17 cellular contexts compared by ENCODE assay signal in genomic region chr12:49974677-49975369, GRCh38. TPM values are rescaled to one million over a fixed set of nuclear protein-coding genes. Genes with fewer than 3 reads are reported as not detected.
DNase-seq lines count a peak whose midpoint lies in the region; ATAC-seq, FAIRE-seq and TF ChIP-seq lines count a peak whose summit lies in the region.
"Had no signal": no experiment of that assay in that cellular context is flagged by ENCODE, and none has a peak within 500 bp of the region (broad histone marks: within the 10 kb centered on the region; RNA-seq: fewer than 3 reads in every experiment).

No MANE protein-coding gene starts in this region.

- POLR2A ChIA-PET in WTC11 (lab: Charles Lee), result no interaction called here

- TF ChIP-seq CTCF in WTC11 (IDR thresholded peaks at IDR 0.05) (no peak), esophagus squamous epithelium (IDR thresholded peaks at IDR 0.05) (no peak), thoracic aorta (IDR thresholded peaks at IDR 0.05) (no peak)

- no peaks in the 10 kb centered on the region for H3K9me3 ChIP-seq in esophagus squamous epithelium
- H3K9me3 ChIP-seq in thoracic aorta, result no peaks in the 10 kb centered on the region
- H3K9me3 ChIP-seq: prostate gland, upper lobe of left lung had no signal

- no peak for FAIRE-seq in RCC 7860 (lab: Jason Lieb, UNC)

- no peaks in the 10 kb centered on the region for H3K36me3 Mint-ChIP-seq in WTC11
- H3K36me3 Mint-ChIP-seq: CD4-positive, alpha-beta memory T cell had no signal

- CTCF ChIA-PET in WTC11 (lab: Charles Lee), result interaction anchor here (0.5 to 8.2 kb wide), 15 partner anchors 8 to 108 kb away, joined by 3 to 120 read pairs (median 3); no protein-coding TSS in a partner anchor

- peaks cover 18% of the 10 kb centered on the region for H3K4me1 Mint-ChIP-seq in WTC11
- H3K4me1 Mint-ChIP-seq: activated CD4-positive, alpha-beta T cell treated with anti-CD3 and anti-CD28 coated beads, Interleukin-2, amount 10 ng/mL, durations not matched to agents 24 days and 14 days; CD4-positive, alpha-beta memory T cell had no signal

- H3K4me3 ChIP-seq in esophagus squamous epithelium (no peak overlapping the region), thoracic aorta (peak overlapping the region; percentile 47)
- H3K4me3 ChIP-seq: prostate gland, upper lobe of left lung had no signal

- no peaks in the 10 kb centered on the region for H3K27me3 Mint-ChIP-seq in WTC11 (ENCODE audit: low read depth)
- H3K27me3 Mint-ChIP-seq: activated CD4-positive, alpha-beta T cell treated with anti-CD3 and anti-CD28 coated beads, Interleukin-2, amount 10 ng/mL, durations not matched to agents 24 days and 14 days; activated T-cell treated with anti-CD3 and anti-CD28 coated beads, Interleukin-2, amount 50 U/mL, for 24 hours had no signal

- H3K27ac ChIP-seq in esophagus squamous epithelium (peak overlapping the region in 3 of 4 donors; percentile 13 to 58 (median 48)), thoracic aorta (peak overlapping the region; percentile 4 to 5)

- intact Hi-C loops in esophagus squamous epithelium (cut with DNase I), result no loop called here
- intact Hi-C loops in left colon (cut with DNase I, micrococcal nuclease), result loop anchor here in 1 of 2 donors (5.0 kb wide), 1 partner anchor 77 kb away; no protein-coding TSS in a partner anchor

- H3K4me3 Mint-ChIP-seq in WTC11, result no peak overlapping the region
- H3K4me3 Mint-ChIP-seq: activated CD4-positive, alpha-beta T cell treated with anti-CD3 and anti-CD28 coated beads, Interleukin-2, amount 10 ng/mL, durations not matched to agents 24 days and 14 days; activated T-cell treated with anti-CD3 and anti-CD28 coated beads, Interleukin-2, amount 50 U/mL, for 24 hours; T-helper 2 cell treated with Interferon-gamma antibody and Interleukin-4, amounts not matched to agents 5 μg/mL and 100 μg/mL, for 36 hours had no signal

- H3K9me3 Mint-ChIP-seq in WTC11, result no peaks in the 10 kb centered on the region
- H3K9me3 Mint-ChIP-seq: activated CD4-positive, alpha-beta T cell treated with anti-CD3 and anti-CD28 coated beads, Interleukin-2, amount 10 ng/mL, durations not matched to agents 24 days and 14 days; activated T-cell treated with anti-CD3 and anti-CD28 coated beads, Interleukin-2, amount 50 U/mL, for 24 hours; CD4-positive, alpha-beta memory T cell; T-helper 2 cell treated with Interferon-gamma antibody and Interleukin-4, amounts not matched to agents 5 μg/mL and 100 μg/mL, for 36 hours had no signal

- H3K36me3 ChIP-seq in esophagus squamous epithelium, result no peaks in the 10 kb centered on the region
- no peaks in the 10 kb centered on the region for H3K36me3 ChIP-seq in thoracic aorta
- H3K36me3 ChIP-seq: prostate gland, upper lobe of left lung had no signal

- WGBS in esophagus squamous epithelium, 2 donors, result 28 to 69% methylated on average over 3 to 8 of the region's 10 CpGs

- H3K4me1 ChIP-seq in esophagus squamous epithelium, result peaks cover 5 to 24% (median 10%) of the 10 kb centered on the region in 3 donors
- peaks cover 9 to 24% of the 10 kb centered on the region in 2 donors for H3K4me1 ChIP-seq in thoracic aorta (ENCODE audit: control insufficient read depth in 1 of 2, low read depth in 2 of 2)
- H3K4me1 ChIP-seq: prostate gland had no signal

- TF ChIP-seq POLR2A in esophagus squamous epithelium (IDR thresholded peaks at IDR 0.05), result no peak

- no peak overlapping the region for H3K27ac Mint-ChIP-seq in WTC11
- H3K27ac Mint-ChIP-seq: activated CD4-positive, alpha-beta T cell treated with anti-CD3 and anti-CD28 coated beads, Interleukin-2, amount 10 ng/mL, durations not matched to agents 24 days and 14 days; activated T-cell treated with anti-CD3 and anti-CD28 coated beads, Interleukin-2, amount 50 U/mL, for 24 hours; CD4-positive, alpha-beta memory T cell; T-helper 2 cell treated with Interferon-gamma antibody and Interleukin-4, amounts not matched to agents 5 μg/mL and 100 μg/mL, for 36 hours had no signal

- DNase-seq in WTC11 (ENCODE audit: low spot score), result no peak
- DNase-seq in esophagus squamous epithelium (lab: John Stamatoyannopoulos, UW), result no peak
- peak; percentile 74 for DNase-seq in midbrain (lab: John Stamatoyannopoulos, UW)
- DNase-seq in thoracic aorta (ENCODE audit: low spot score), result no peak
- DNase-seq in left colon, result no peak
- DNase-seq in stimulated activated CD4-positive, alpha-beta T cell treated with anti-CD3 and anti-CD28 coated beads, Interleukin-15, amount 100 ng/mL, for 24 hours, result no peak
- no peak for DNase-seq in RCC 7860 (ENCODE audit: low spot score)
- DNase-seq: activated CD4-positive, alpha-beta T cell treated with anti-CD3 and anti-CD28 coated beads, Interleukin-2, amount 10 ng/mL, durations not matched to agents 24 days and 14 days; activated T-cell treated with anti-CD3 and anti-CD28 coated beads, Interleukin-2, amount 50 U/mL, for 24 hours; CD4-positive, alpha-beta memory T cell; NCI-H2107 had no signal

- H3K27me3 ChIP-seq in esophagus squamous epithelium (peaks cover 0 to 15% (median 0%) of the 10 kb centered on the region in 4 donors), thoracic aorta (replicated peaks; ENCODE audit: insufficient read depth) (no peaks in the 10 kb centered on the region)
- H3K27me3 ChIP-seq: upper lobe of left lung had no signal

- ATAC-seq in WTC11 (peak; percentile 5; the same call in 1 of the 2 replicates), thoracic aorta (ENCODE audit: insufficient number of reproducible peaks, low FRiP score, low read depth) (peak; percentile 20), left colon (no peak), GM21367 (IDR thresholded peaks at IDR 0.05; ENCODE audit: unreplicated experiment) (no peak)

TF ChIP-seq in WTC11, 78 proteins besides CTCF, POLR2A, EP300 and RAD21:
- TF ChIP-seq MXD4 (CRISPR knock-in tag; IDR thresholded peaks at IDR 0.05; ENCODE audit: borderline replicate concordance), result no peak
- peak; percentile 81 for TF ChIP-seq PRDM15 (CRISPR knock-in tag; IDR thresholded peaks at IDR 0.05)
TF ChIP-seq in WTC11: peak in this region for 1.

RNA-seq across cellular contexts. Expression of gene AQP6, which starts 2.1 kb away (rescaled TPM):
- total RNA-seq in WTC11 (2021) (0.09 to 0.21 TPM (median 0.18 TPM) in 3 replicates), esophagus squamous epithelium (not detected), thoracic aorta (not detected), left colon (not detected)
- total RNA-seq: activated CD4-positive, alpha-beta T cell treated with anti-CD3 and anti-CD28 coated beads, Interleukin-2, amount 10 ng/mL, durations not matched to agents 24 days and 14 days; CD4-positive, alpha-beta memory T cell; dermis blood vessel endothelial cell; HT1080 had no signal

RNA-seq across cellular contexts. Expression of gene AQP5, which starts 13.2 kb away (rescaled TPM):
- total RNA-seq in WTC11 (2021), result 2.7 to 2.9 TPM (median 2.8 TPM) in 3 replicates
- total RNA-seq in esophagus squamous epithelium, result 10 to 100 TPM in 3 of 4 donors, 1 to 10 TPM in 1; 4.7 to 42.2 (median 18.6) TPM
- total RNA-seq in thoracic aorta, result under 1 TPM; 0.42 to 0.54 TPM
- total RNA-seq in left colon, result not detected
- total RNA-seq: activated CD4-positive, alpha-beta T cell treated with anti-CD3 and anti-CD28 coated beads, Interleukin-2, amount 10 ng/mL, durations not matched to agents 24 days and 14 days; CD4-positive, alpha-beta memory T cell; HT1080 had no signal

RNA-seq across cellular contexts. Expression of gene AQP2, which starts 24.3 kb away (rescaled TPM):
- total RNA-seq in WTC11 (2021), result not detected in 3 replicates
- not detected for total RNA-seq in esophagus squamous epithelium
- 1 to 10 TPM in 1 of 2 donors, not detected in 1; 3.0 TPM for total RNA-seq in thoracic aorta
- not detected for total RNA-seq in left colon
- total RNA-seq: activated CD4-positive, alpha-beta T cell treated with anti-CD3 and anti-CD28 coated beads, Interleukin-2, amount 10 ng/mL, durations not matched to agents 24 days and 14 days; CD4-positive, alpha-beta memory T cell; dermis blood vessel endothelial cell; HT1080 had no signal

RNA-seq across cellular contexts. Expression of gene RACGAP1, which starts 50.5 kb away (rescaled TPM):
- 76.6 to 87.7 TPM (median 77.3 TPM) in 3 replicates for total RNA-seq in WTC11 (2021)
- 10 to 100 TPM; 20.1 to 44.7 (median 33.6) TPM for total RNA-seq in esophagus squamous epithelium
- 1 to 10 TPM; 3.0 to 4.8 TPM for total RNA-seq in thoracic aorta
- total RNA-seq in left colon, result 10 to 100 TPM; 20.0 to 25.4 TPM

Comparison
In these comparisons a context has a peak if more than half of its experiments do, and no peak if none do; other contexts are left out.
1. ATAC-seq: peak in WTC11 (single experiment) and thoracic aorta (single experiment); none in left colon (single experiment) and GM21367 (single experiment).